ENCODE assay signal across 8 cellular contexts in genomic region chrX:139831689-139832456, GRCh38.
DNase-seq lines count a peak whose midpoint lies in the region; ATAC-seq and TF ChIP-seq lines count a peak whose summit lies in the region.

No MANE protein-coding gene starts in this region.

- no peaks in the 10 kb centered on the region for H3K36me3 ChIP-seq in mucosa of descending colon (ENCODE audit: low read depth)

- no peaks in the 10 kb centered on the region for H3K9me3 ChIP-seq in mucosa of descending colon

- peak; percentile 90 for ATAC-seq in GM21360 (IDR thresholded peaks at IDR 0.05; ENCODE audit: unreplicated experiment)
- peak; percentile 90 for ATAC-seq in HG03469 (IDR thresholded peaks at IDR 0.05; ENCODE audit: unreplicated experiment)
- ATAC-seq in mucosa of descending colon: peak; percentile 83

- peak overlapping the region in 5 of 7 donors; percentile 41 to 85 (median 58) for H3K27ac Mint-ChIP-seq in CD14-positive monocyte
- H3K27ac Mint-ChIP-seq in activated naive CD8-positive, alpha-beta T cell treated with anti-CD3 and anti-CD28 coated beads for 36 hours: peak overlapping the region; percentile 58

- H3K27me3 Mint-ChIP-seq in CD14-positive monocyte (ENCODE audit: low read depth in 3 of 3): no peaks in the 10 kb centered on the region
- no peaks in the 10 kb centered on the region for H3K27me3 Mint-ChIP-seq in activated naive CD8-positive, alpha-beta T cell treated with anti-CD3 and anti-CD28 coated beads for 36 hours

- peak overlapping the region in 1 of 2 donors; percentile 30 for H3K4me3 Mint-ChIP-seq in CD14-positive monocyte
- H3K4me3 Mint-ChIP-seq in activated naive CD8-positive, alpha-beta T cell treated with anti-CD3 and anti-CD28 coated beads for 36 hours: peak overlapping the region; percentile 29

- peaks cover 6% of the 10 kb centered on the region for H3K4me1 ChIP-seq in mucosa of descending colon (ENCODE audit: low read depth)

- no peak for TF ChIP-seq CTCF in CD14-positive monocyte (IDR thresholded peaks at IDR 0.05)
- TF ChIP-seq CTCF in mucosa of descending colon (IDR thresholded peaks at IDR 0.05): no peak

- intact Hi-C loops in CD14-positive monocyte (cut with micrococcal nuclease): no loop called here
- intact Hi-C loops in mucosa of descending colon (cut with DNase I, micrococcal nuclease): no loop called here

- no peaks in the 10 kb centered on the region for H3K9me3 Mint-ChIP-seq in CD14-positive monocyte
- H3K9me3 Mint-ChIP-seq in activated naive CD8-positive, alpha-beta T cell treated with anti-CD3 and anti-CD28 coated beads for 36 hours: no peaks in the 10 kb centered on the region

- no peak overlapping the region for H3K4me3 ChIP-seq in mucosa of descending colon

- H3K4me1 Mint-ChIP-seq in CD14-positive monocyte: peaks cover 25% of the 10 kb centered on the region
- peaks cover 32% of the 10 kb centered on the region for H3K4me1 Mint-ChIP-seq in activated naive CD8-positive, alpha-beta T cell treated with anti-CD3 and anti-CD28 coated beads for 36 hours

- H3K36me3 Mint-ChIP-seq in CD14-positive monocyte: no peaks in the 10 kb centered on the region
- H3K36me3 Mint-ChIP-seq in activated naive CD8-positive, alpha-beta T cell treated with anti-CD3 and anti-CD28 coated beads for 36 hours: peaks cover 2% of the 10 kb centered on the region

- DNase-seq in CD14-positive monocyte (ENCODE audit: low spot score) (no peak), mucosa of descending colon (peak in 1 of 3 donors; percentile 39), NCI-H2081 treated with DMSO at 0.1 percent for 48 hours (lab: John Stamatoyannopoulos, UW) (no peak), NCI-H2196 treated with DMSO at 0.1 percent for 48 hours (lab: John Stamatoyannopoulos, UW; ENCODE audit: unreplicated experiment) (no peak), islet precursor cell (no peak)
- no peak for DNase-seq in activated naive CD8-positive, alpha-beta T cell treated with anti-CD3 and anti-CD28 coated beads for 36 hours
